In genomic region chr4:183834252-183834651, GRCh38 we compare ENCODE assay signal across 15 cellular contexts.
"Had no signal": no experiment of that assay in that cellular context is flagged by ENCODE, and none has a peak within 500 bp of the region (broad histone marks: within the 10 kb centered on the region; RNA-seq: fewer than 3 reads in every experiment).

No MANE protein-coding gene starts in this region.

- H3K9me3 ChIP-seq: heart left ventricle, right atrium auricular region, transverse colon had no signal

- DNase-seq: activated CD4-positive, CD25-positive, alpha-beta regulatory T cell treated with anti-CD3 and anti-CD28 coated beads, Interleukin-2, amount 50 U/mL, for 72 hours; activated naive CD4-positive, alpha-beta T cell; activated naive CD8-positive, alpha-beta T cell treated with anti-CD3 and anti-CD28 coated beads, Interleukin-2, amount 10 ng/mL, durations not matched to agents 7 days and 5 days; brain microvascular endothelial cell; heart left ventricle; immature natural killer cell; left cardiac atrium; naive thymus-derived CD4-positive, alpha-beta T cell; stimulated activated CD4-positive, alpha-beta T cell treated with anti-CD3 and anti-CD28 coated beads, Interleukin-2, amount 100 ng/mL, for 48 hours; stimulated activated naive B cell treated with anti-CD40 and anti-IgM and Interleukin-4, amounts not matched to agents 10 μg/mL and 1 μg/mL and 100 μg/mL, for 72 hours; T-cell; T-helper 9 cell; transverse colon had no signal

- H3K27ac ChIP-seq: brain microvascular endothelial cell, heart left ventricle, right atrium auricular region, transverse colon had no signal

- ATAC-seq: heart left ventricle; left cardiac atrium; naive thymus-derived CD4-positive, alpha-beta T cell; stimulated activated naive B cell treated with anti-CD40 and anti-IgM and Interleukin-4, amounts not matched to agents 10 μg/mL and 1 μg/mL and 100 μg/mL, for 72 hours; T-cell had no signal

- H3K27me3 ChIP-seq: brain microvascular endothelial cell, heart left ventricle, right atrium auricular region, transverse colon had no signal

- H3K36me3 ChIP-seq: brain microvascular endothelial cell, heart left ventricle, right atrium auricular region, transverse colon had no signal

- H3K4me3 ChIP-seq: heart left ventricle, lung, right atrium auricular region, transverse colon had no signal
